ENCODE assay signal across 20 cellular contexts in the genomic region with DNA sequence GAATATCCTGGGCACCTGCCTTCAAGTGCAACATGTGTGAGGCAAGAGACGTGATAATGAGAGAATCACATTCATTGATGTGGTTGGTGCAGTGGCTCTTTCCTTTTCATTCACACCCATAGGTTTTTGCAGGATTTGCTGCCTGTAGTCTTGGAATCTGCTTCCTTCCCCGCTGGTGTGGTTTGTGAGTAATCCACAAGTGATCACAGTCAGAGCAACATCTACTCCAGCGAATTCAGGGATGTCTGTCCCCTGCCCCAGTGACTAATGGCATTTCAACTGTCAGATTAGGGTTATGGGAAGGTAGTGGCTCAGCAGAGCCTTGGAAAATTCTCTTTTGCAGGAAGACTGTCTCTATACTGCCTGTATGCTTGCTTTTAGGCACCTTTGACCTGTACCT.
DNase-seq lines count a peak whose midpoint lies in the region; TF ChIP-seq lines count a peak whose summit lies in the region.
"Had no signal": no experiment of that assay in that cellular context is flagged by ENCODE, and none has a peak within 500 bp of the region (broad histone marks: within the 10 kb centered on the region; RNA-seq: fewer than 3 reads in every experiment).

No MANE protein-coding gene starts in this region.

- H4K5ac ChIP-seq in mesendoderm (ENCODE audit: low read length) (no peak overlapping the region), H9 (ENCODE audit: insufficient read length, low read depth, low read length) (no peak overlapping the region)

- H2BK20ac ChIP-seq in H9 (ENCODE audit: low read depth, low read length, poor library complexity, severe bottlenecking) = no peak overlapping the region

- H2BK15ac ChIP-seq in mesendoderm (replicated peaks; ENCODE audit: low read depth) (no peak overlapping the region), H9 (ENCODE audit: low read depth, low read length) (no peak overlapping the region)

- H3K27me3 Mint-ChIP-seq in H9 (ENCODE audit: low read depth) = no peaks in the 10 kb centered on the region

- H3K9ac ChIP-seq in mesendoderm (ENCODE audit: low read length) (no peak overlapping the region), H9 (ENCODE audit: extremely low read depth, insufficient read length, low read length) (no peak overlapping the region)

- H3K9me3 Mint-ChIP-seq in H9 = peaks cover 9 to 15% of the 10 kb centered on the region in 2 experiments
- H3K9me3 Mint-ChIP-seq: T-helper 2 cell treated with Interferon-gamma antibody and Interleukin-4, amounts not matched to agents 5 μg/mL and 100 μg/mL, for 36 hours had no signal

- H3K4me1 ChIP-seq in mesendoderm (ENCODE audit: control insufficient read depth, low read depth, low read length) = no peaks in the 10 kb centered on the region
- no peaks in the 10 kb centered on the region for H3K4me1 ChIP-seq in H9 (ENCODE audit: insufficient read depth, low read length)
- H3K4me1 ChIP-seq: suprapubic skin had no signal

- H2BK120ac ChIP-seq in mesendoderm (ENCODE audit: low read depth, low read length) (no peak overlapping the region), H9 (ENCODE audit: low read depth, low read length, poor library complexity, severe bottlenecking) (no peak overlapping the region)

- H3K4me3 ChIP-seq in astrocyte of the spinal cord (ENCODE audit: low read depth, low read length) = no peak overlapping the region
- no peak overlapping the region for H3K4me3 ChIP-seq in mesendoderm (ENCODE audit: low read length)
- H3K4me3 ChIP-seq: suprapubic skin had no signal

- no peak overlapping the region for H3T11ph ChIP-seq in H9 (ENCODE audit: low read length)

- TF ChIP-seq CTCF in astrocyte of the spinal cord (IDR thresholded peaks at IDR 0.05; ENCODE audit: low read depth, low read length) (no peak), H9 (conservative IDR thresholded peaks at IDR 0.05) (no peak)

- H4K8ac ChIP-seq in mesendoderm (ENCODE audit: low read depth, low read length) = no peak overlapping the region
- no peak overlapping the region for H4K8ac ChIP-seq in H9 (replicated peaks; ENCODE audit: insufficient read length, low read depth, low read length)

- DNase-seq in Daoy (ENCODE audit: low read depth) = peak; percentile 68
- DNase-seq in LHCN-M2 (ENCODE audit: low read depth) = peak; percentile 85
- peak; percentile 56 for DNase-seq in astrocyte of the spinal cord (ENCODE audit: low read depth, low spot score)
- DNase-seq in mesendoderm = peak; percentile 57
- DNase-seq in NCI-H1105 treated with DMSO at 0.1 percent for 48 hours (lab: John Stamatoyannopoulos, UW) = no peak
- no peak for DNase-seq in midbrain (lab: John Stamatoyannopoulos, UW)
- DNase-seq in H9 = no peak
- DNase-seq in iPS-NIHi11 (ENCODE audit: low spot score) = no peak
- DNase-seq: activated CD4-positive, alpha-beta T cell treated with anti-CD3 and anti-CD28 coated beads for 1 hour; activated gamma-delta T cell treated with Interleukin-2 at 50 U/mL for 16 hours; anterior cingulate cortex; head of caudate nucleus; NCI-H1092; NK-92 treated with Interleukin-12 subunit alpha and Interleukin-12 subunit beta, amount 100 ng/mL, for 24 hours; nucleus accumbens; SHP77; stimulated activated CD4-positive, alpha-beta T cell treated with anti-CD3 and anti-CD28 coated beads, Interleukin-4, amount 100 ng/mL, for 1 hour had no signal

- no peak overlapping the region for H2AFZ ChIP-seq in H9 (ENCODE audit: low read length)

- no peaks in the 10 kb centered on the region for H3K79me2 ChIP-seq in mesendoderm (ENCODE audit: control insufficient read depth, insufficient read depth, low read length)
- no peaks in the 10 kb centered on the region for H3K79me2 ChIP-seq in H9 (ENCODE audit: insufficient read depth, low read length)

- H3K56ac ChIP-seq in mesendoderm (ENCODE audit: low read length) (no peak overlapping the region), H9 (ENCODE audit: insufficient read length, low read depth, low read length) (no peak overlapping the region)

- H3K4me3 Mint-ChIP-seq in H9 = no peak overlapping the region
- H3K4me3 Mint-ChIP-seq: T-helper 2 cell treated with Interferon-gamma antibody and Interleukin-4, amounts not matched to agents 5 μg/mL and 100 μg/mL, for 36 hours had no signal

- H3K18ac ChIP-seq in mesendoderm (ENCODE audit: low read length) (no peak overlapping the region), H9 (ENCODE audit: insufficient read length, low read depth, low read length) (no peak overlapping the region)

- no peak overlapping the region for H2BK12ac ChIP-seq in H9 (ENCODE audit: insufficient read length, low read depth, low read length)

- no CpG with 5 or more reads among the region's 3 CpGs for WGBS in mesendoderm (ENCODE audit: extremely low coverage, insufficient coverage, low lambda C conversion rate)
- no CpG with 5 or more reads among the region's 3 CpGs for WGBS in H9 (ENCODE audit: extremely low coverage, insufficient read length, low lambda C conversion rate)

- no peak overlapping the region for H4K91ac ChIP-seq in H9 (ENCODE audit: insufficient read length, low read depth, low read length)

- in situ Hi-C loops in astrocyte of the spinal cord (cut with HindIII; ENCODE audit: low sequenced_read_pairs) = no loop called here

- H3K14ac ChIP-seq in H9 (ENCODE audit: insufficient read depth, low read length) = no peak overlapping the region

- H3K79me1 ChIP-seq in mesendoderm (ENCODE audit: low read length) = no peaks in the 10 kb centered on the region
- no peaks in the 10 kb centered on the region for H3K79me1 ChIP-seq in H9 (ENCODE audit: insufficient read depth, low read depth, low read length, poor library complexity, severe bottlenecking)

- H3K36me3 Mint-ChIP-seq in H9 (ENCODE audit: insufficient read depth in 1 of 3, low read depth in 3 of 3) = peaks cover 0 to 15% (median 0%) of the 10 kb centered on the region in 3 experiments; a peak in 4 of 7 replicates
- H3K36me3 Mint-ChIP-seq: IgD-negative memory B cell had no signal

- H3K4me1 Mint-ChIP-seq in H9 = peaks cover 4 to 9% of the 10 kb centered on the region in 2 experiments; a peak in 3 of 4 replicates
- H3K4me1 Mint-ChIP-seq: IgD-negative memory B cell had no signal

- H3K9me3 ChIP-seq in H9 (ENCODE audit: control insufficient read depth, low read depth, low read length) = no peaks in the 10 kb centered on the region
- H3K9me3 ChIP-seq: suprapubic skin had no signal

- H2AK5ac ChIP-seq in mesendoderm (ENCODE audit: low read length) (no peak overlapping the region), H9 (ENCODE audit: insufficient read length, low read length) (no peak overlapping the region)

- H3K4me2 ChIP-seq in mesendoderm (ENCODE audit: low read length) (no peak overlapping the region), H9 (ENCODE audit: insufficient read depth, insufficient read length, low read length) (no peak overlapping the region)

- no peaks in the 10 kb centered on the region for H3K27me3 ChIP-seq in mesendoderm (ENCODE audit: insufficient read depth, low read length, poor library complexity)
- no peaks in the 10 kb centered on the region for H3K27me3 ChIP-seq in H9 (ENCODE audit: insufficient read depth, low read length)
- H3K27me3 ChIP-seq: suprapubic skin had no signal

- no peak overlapping the region for H3K27ac ChIP-seq in mesendoderm (ENCODE audit: low read depth, low read length)
- no peak overlapping the region for H3K27ac ChIP-seq in H9 (ENCODE audit: insufficient read length, low read depth, low read length)
- H3K27ac ChIP-seq: suprapubic skin had no signal

- H3K36me3 ChIP-seq in mesendoderm (ENCODE audit: control insufficient read depth, insufficient read depth, low read length) = no peaks in the 10 kb centered on the region
- H3K36me3 ChIP-seq: suprapubic skin had no signal

- no peaks in the 10 kb centered on the region for H3K23me2 ChIP-seq in H9 (ENCODE audit: insufficient read length, low read depth, low read length, poor library complexity, severe bottlenecking)

- no peak overlapping the region for H3K4ac ChIP-seq in mesendoderm (ENCODE audit: low read depth, low read length)
- H3K4ac ChIP-seq in H9 (ENCODE audit: low read depth, low read length) = no peak overlapping the region

- H3K23ac ChIP-seq in mesendoderm (ENCODE audit: low read length) (no peak overlapping the region), H9 (ENCODE audit: insufficient read length, low read depth, low read length) (no peak overlapping the region)

- H4K20me1 ChIP-seq in H9 (ENCODE audit: control insufficient read depth, insufficient read depth, insufficient read length) = no peaks in the 10 kb centered on the region

- H3K27ac Mint-ChIP-seq in H9 = no peak overlapping the region
- H3K27ac Mint-ChIP-seq: IgD-negative memory B cell; T-helper 2 cell treated with Interferon-gamma antibody and Interleukin-4, amounts not matched to agents 5 μg/mL and 100 μg/mL, for 36 hours had no signal

- no peak overlapping the region for H2BK5ac ChIP-seq in mesendoderm (ENCODE audit: low read length)
- no peak overlapping the region for H2BK5ac ChIP-seq in H9 (ENCODE audit: insufficient read length, low read length)

Comparison
In these comparisons a context has a peak if more than half of its experiments do, and no peak if none do; other contexts are left out.
1. DNase-seq: peak in Daoy (single experiment), LHCN-M2 (single experiment), astrocyte of the spinal cord (single experiment) and mesendoderm (single experiment); none in NCI-H1105 treated with DMSO at 0.1 percent for 48 hours (single experiment), midbrain (single experiment), H9 (single experiment) and iPS-NIHi11 (single experiment).